ENCODE assay signal across 15 cellular contexts in the genomic region with DNA sequence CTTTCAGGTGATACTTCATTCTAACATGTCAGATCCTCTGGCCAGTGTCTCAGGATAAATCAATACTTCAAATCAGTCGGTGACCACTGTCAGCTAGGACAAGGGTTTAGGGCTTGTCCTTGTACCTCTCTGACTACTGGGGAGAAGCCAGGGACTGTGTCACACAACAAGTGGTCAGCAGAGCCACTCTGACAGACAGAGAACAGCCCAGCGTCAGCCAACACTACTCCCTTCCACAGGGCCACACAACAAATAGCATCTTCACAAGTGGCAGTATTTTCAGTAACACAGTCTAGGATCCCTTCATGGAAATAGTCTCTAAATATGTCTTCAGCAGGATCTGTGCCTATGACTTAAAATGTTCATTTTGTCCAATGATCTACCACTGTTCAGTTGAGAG. TPM values are rescaled to one million over a fixed set of nuclear protein-coding genes. Genes with fewer than 3 reads are reported as not detected.
DNase-seq lines count a peak whose midpoint lies in the region; ATAC-seq and TF ChIP-seq lines count a peak whose summit lies in the region.
"Had no signal": no experiment of that assay in that cellular context is flagged by ENCODE, and none has a peak within 500 bp of the region (broad histone marks: within the 10 kb centered on the region; RNA-seq: fewer than 3 reads in every experiment).

No MANE protein-coding gene starts in this region.

- peak overlapping the region; percentile 28 for H3K27ac Mint-ChIP-seq in nephron progenitor cell
- H3K27ac Mint-ChIP-seq: GM23338 had no signal

- in situ Hi-C loops in KBM-7 (cut with MboI; ENCODE audit: low pct_unique_long_range_greater_than_20kb, low sequenced_read_pairs) = no loop called here

- H3K4me1 ChIP-seq in heart right ventricle (peaks cover 0 to 19% (median 4%) of the 10 kb centered on the region in 9 donors), left ventricle myocardium inferior (peaks cover 24% of the 10 kb centered on the region), OCI-LY7 (ENCODE audit: insufficient read depth, low read length, poor library complexity, severe bottlenecking) (peaks cover 22% of the 10 kb centered on the region)
- H3K4me1 ChIP-seq: A549 had no signal

- H3K9me2 ChIP-seq in OCI-LY7 (ENCODE audit: insufficient read depth, low read length) = 0 out of 2 replicates have a peak, but pooled peaks cover 4% of the 10 kb centered on the region

- BruUV-seq in OCI-LY7 (replicated peaks; lab: Mats Ljungman, UMichigan) = no TSS peak

- H3K27me3 Mint-ChIP-seq in nephron progenitor cell (ENCODE audit: low read depth, poor library complexity) = peaks cover 8% of the 10 kb centered on the region
- H3K27me3 Mint-ChIP-seq: CD4-positive, alpha-beta memory T cell had no signal

- TF ChIP-seq CTCF in heart right ventricle (IDR thresholded peaks at IDR 0.05) = no peak
- no peak for TF ChIP-seq CTCF in left ventricle myocardium inferior (IDR thresholded peaks at IDR 0.05; ENCODE audit: borderline replicate concordance)
- TF ChIP-seq CTCF in OCI-LY7 (conservative IDR thresholded peaks at IDR 0.05; ENCODE audit: low read length) = no peak
- no peak for TF ChIP-seq CTCF in nephron progenitor cell (IDR thresholded peaks at IDR 0.05)

- H3K4me2 ChIP-seq in OCI-LY7 (ENCODE audit: low read length) = 0 out of 2 replicates have a peak overlapping the region, but pooled peaks have one; percentile 22
- H3K4me2 ChIP-seq: A549, GM23338 had no signal

- H3K4me3 Mint-ChIP-seq in nephron progenitor cell = no peak overlapping the region
- H3K4me3 Mint-ChIP-seq: CD4-positive, alpha-beta memory T cell; GM23338 had no signal

- H2AFZ ChIP-seq in OCI-LY7 (ENCODE audit: low read length) = no peak overlapping the region
- H2AFZ ChIP-seq: GM23338 had no signal

- H3K4me1 Mint-ChIP-seq in nephron progenitor cell = peaks cover 28% of the 10 kb centered on the region

- H3K27ac ChIP-seq in heart right ventricle = peak overlapping the region in 2 of 10 donors; percentile 1 to 48
- H3K27ac ChIP-seq in left ventricle myocardium inferior (replicated peaks) = no peak overlapping the region
- H3K27ac ChIP-seq in OCI-LY7 (ENCODE audit: low read depth, low read length, poor library complexity, severe bottlenecking) = no peak overlapping the region
- H3K27ac ChIP-seq: A549, C4-2B, HL-60 had no signal

- intact Hi-C loops in heart right ventricle (cut with DNase I) (no loop called here), left ventricle myocardium inferior (cut with micrococcal nuclease) (no loop called here), OCI-LY7 (cut with micrococcal nuclease; ENCODE audit: unreplicated experiment) (no loop called here)

- POLR2A ChIA-PET in OCI-LY7 (lab: Charles Lee) = interaction anchor here (2.1 kb wide), 2 partner anchors 9 to 12 kb away, joined by 5 to 8 read pairs; no protein-coding TSS in a partner anchor

- H3K36me3 ChIP-seq in heart right ventricle (peaks cover 0 to 69% (median 20%) of the 10 kb centered on the region in 9 donors), left ventricle myocardium inferior (peaks cover 67% of the 10 kb centered on the region), OCI-LY7 (ENCODE audit: insufficient read depth, low read length) (no peaks in the 10 kb centered on the region)
- H3K36me3 ChIP-seq: BE2C had no signal

- CTCF ChIA-PET in OCI-LY7 (lab: Charles Lee; ENCODE audit: unreplicated experiment) = no interaction called here

- H3K9me3 ChIP-seq in heart right ventricle (peaks cover 0 to 11% (median 0%) of the 10 kb centered on the region in 11 donors), left ventricle myocardium inferior (replicated peaks) (no peaks in the 10 kb centered on the region), OCI-LY7 (ENCODE audit: low read length) (no peaks in the 10 kb centered on the region)
- H3K9me3 ChIP-seq: A549, BE2C had no signal

- H3K79me2 ChIP-seq in OCI-LY7 (ENCODE audit: insufficient read depth, low read depth, low read length) = no peaks in the 10 kb centered on the region

- H3K9me3 Mint-ChIP-seq in nephron progenitor cell = no peaks in the 10 kb centered on the region
- H3K9me3 Mint-ChIP-seq: GM23338 had no signal

- no peaks in the 10 kb centered on the region for H4K20me1 ChIP-seq in OCI-LY7 (ENCODE audit: insufficient read depth, low read length)

- ATAC-seq in heart right ventricle = peak in 5 of 8 donors; percentile 35 to 78 (median 67)
- ATAC-seq: A549, GM23338 had no signal

- H3K4me3 ChIP-seq in heart right ventricle (no peak overlapping the region), left ventricle myocardium inferior (no peak overlapping the region), OCI-LY7 (ENCODE audit: low read depth, low read length, poor library complexity, severe bottlenecking) (no peak overlapping the region)
- H3K4me3 ChIP-seq: A549, GM23338 had no signal

- WGBS in heart right ventricle, 2 donors = 51 to 65% methylated on average over 2 of the region's 2 CpGs

- no peaks in the 10 kb centered on the region for H3K36me3 Mint-ChIP-seq in nephron progenitor cell (ENCODE audit: low read depth)

- DNase-seq in heart right ventricle (no peak), left ventricle myocardium inferior (no peak), OCI-LY7 (ENCODE audit: low spot score) (no peak), nephron progenitor cell (no peak), DMS79 (lab: John Stamatoyannopoulos, UW) (no peak), KBM-7 (no peak)
- DNase-seq: BE2C; CD4-positive, alpha-beta memory T cell; DMS79 treated with DMSO at 0.1 percent for 48 hours; EL; H7 had no signal

- H3K27me3 ChIP-seq in heart right ventricle (no peaks in the 10 kb centered on the region), left ventricle myocardium inferior (ENCODE audit: low read depth) (no peaks in the 10 kb centered on the region)
- H3K27me3 ChIP-seq: BE2C had no signal

RNA-seq across cellular contexts. Expression of gene FLACC1, which starts 14.2 kb away (rescaled TPM):
- total RNA-seq in heart right ventricle (10 to 100 TPM in 4 of 10 donors, 1 to 10 TPM in 6; 5.6 to 15.9 (median 8.4) TPM), left ventricle myocardium inferior (11.8 TPM), OCI-LY7 (2022) (0.85 and 1.2 TPM in 2 replicates)
- polyA plus RNA-seq in heart right ventricle = 1 to 10 TPM in 1 of 2 donors, under 1 TPM in 1; 0.88 to 6.2 TPM
- 0.10 TPM in 1 of 2 replicates, not detected in the other for total RNA-seq in OCI-LY7 (2014; rRNA removed; shearing (Covaris generic))
- total RNA-seq: H7 had no signal
